In genomic region chr7:123126171-123126570, GRCh38 we compare ENCODE assay signal across 26 cellular contexts.
"Had no signal": no experiment of that assay in that cellular context is flagged by ENCODE, and none has a peak within 500 bp of the region (broad histone marks: within the 10 kb centered on the region; RNA-seq: fewer than 3 reads in every experiment).

No MANE protein-coding gene starts in this region.

- H3K27me3 ChIP-seq: colonic mucosa, dorsolateral prefrontal cortex, esophagus muscularis mucosa, esophagus squamous epithelium, foreskin keratinocyte, gastrocnemius medialis, gastroesophageal sphincter, heart left ventricle, heart right ventricle had no signal

- H3K4me3 ChIP-seq: colonic mucosa, coronary artery, dorsolateral prefrontal cortex, esophagus muscularis mucosa, esophagus squamous epithelium, gastrocnemius medialis, gastroesophageal sphincter, heart left ventricle, heart right ventricle had no signal

- H3K36me3 ChIP-seq: colonic mucosa, esophagus muscularis mucosa, esophagus squamous epithelium, gastrocnemius medialis, gastroesophageal sphincter, heart left ventricle, heart right ventricle had no signal

- FAIRE-seq: colon, endometrium, endothelial cell of umbilical vein had no signal

- DNase-seq: colonic mucosa; cortex of kidney; dermis blood vessel endothelial cell; dorsolateral prefrontal cortex; effector CD4-positive, alpha-beta T cell; effector CD8-positive, alpha-beta T cell; effector memory CD4-positive, alpha-beta T cell; effector memory CD8-positive, alpha-beta T cell; endodermal cell; erythroblast; esophagus squamous epithelium; foreskin fibroblast; foreskin keratinocyte; foreskin melanocyte; gastrocnemius medialis; glutamatergic neuron; head of caudate nucleus; heart left ventricle; heart right ventricle had no signal

- ATAC-seq: effector memory CD8-positive, alpha-beta T cell; esophagus mucosa; foreskin keratinocyte; gastrocnemius medialis; gastroesophageal sphincter; heart left ventricle; heart right ventricle had no signal
